Comparison of ENCODE assay signal across 1 cellular context in the genomic region with DNA sequence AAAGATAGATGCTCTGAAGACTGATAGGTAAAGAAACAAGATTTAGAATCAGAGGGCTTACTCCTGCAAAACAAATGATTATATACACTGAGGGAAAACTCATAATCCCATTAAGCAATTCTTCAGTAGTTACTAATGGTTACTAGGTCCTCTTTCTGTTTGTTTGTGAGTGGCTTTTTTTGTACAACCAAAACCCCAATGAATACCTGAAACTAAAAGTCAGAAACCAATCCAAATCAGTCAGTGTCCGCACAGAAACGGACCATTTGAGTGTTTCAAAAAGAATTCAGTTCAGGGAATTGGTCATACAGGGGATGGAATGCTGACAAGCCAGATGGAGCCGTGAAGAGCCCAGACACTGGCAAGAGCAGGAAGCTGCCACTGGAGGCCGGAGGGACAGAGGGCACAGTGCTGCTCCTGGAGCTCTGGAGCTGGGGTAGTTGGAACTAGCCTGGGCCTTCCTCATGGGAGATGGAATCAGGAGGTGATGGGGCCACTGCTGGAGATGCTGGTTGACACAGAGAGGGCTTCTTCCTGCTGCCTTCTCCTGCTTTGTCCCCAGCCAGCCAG.
TF ChIP-seq lines count a peak whose summit lies in the region.

No MANE protein-coding gene starts in this region.

TF ChIP-seq in SK-N-SH treated with all-trans-retinoic acid at 6 μM for 48 hours, 23 proteins besides CTCF, POLR2A, EP300 and RAD21 (continued from another document):
- TF ChIP-seq, protein P1, sequence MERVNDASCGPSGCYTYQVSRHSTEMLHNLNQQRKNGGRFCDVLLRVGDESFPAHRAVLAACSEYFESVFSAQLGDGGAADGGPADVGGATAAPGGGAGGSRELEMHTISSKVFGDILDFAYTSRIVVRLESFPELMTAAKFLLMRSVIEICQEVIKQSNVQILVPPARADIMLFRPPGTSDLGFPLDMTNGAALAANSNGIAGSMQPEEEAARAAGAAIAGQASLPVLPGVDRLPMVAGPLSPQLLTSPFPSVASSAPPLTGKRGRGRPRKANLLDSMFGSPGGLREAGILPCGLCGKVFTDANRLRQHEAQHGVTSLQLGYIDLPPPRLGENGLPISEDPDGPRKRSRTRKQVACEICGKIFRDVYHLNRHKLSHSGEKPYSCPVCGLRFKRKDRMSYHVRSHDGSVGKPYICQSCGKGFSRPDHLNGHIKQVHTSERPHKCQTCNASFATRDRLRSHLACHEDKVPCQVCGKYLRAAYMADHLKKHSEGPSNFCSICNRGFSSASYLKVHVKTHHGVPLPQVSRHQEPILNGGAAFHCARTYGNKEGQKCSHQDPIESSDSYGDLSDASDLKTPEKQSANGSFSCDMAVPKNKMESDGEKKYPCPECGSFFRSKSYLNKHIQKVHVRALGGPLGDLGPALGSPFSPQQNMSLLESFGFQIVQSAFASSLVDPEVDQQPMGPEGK (CRISPR knock-in tag; IDR thresholded peaks at IDR 0.05; ENCODE audit: borderline replicate concordance) = no peak
- TF ChIP-seq ZFP30 (CRISPR knock-in tag; IDR thresholded peaks at IDR 0.05) (no peak), GLIS3 (CRISPR knock-in tag; IDR thresholded peaks at IDR 0.05) (no peak), ZNF565 (CRISPR knock-in tag; conservative IDR thresholded peaks at IDR 0.05; ENCODE audit: low read depth) (no peak), ISL1 (CRISPR knock-in tag; IDR thresholded peaks at IDR 0.05) (no peak), TOX (CRISPR knock-in tag; IDR thresholded peaks at IDR 0.05; ENCODE audit: borderline replicate concordance) (no peak), PPARA (CRISPR knock-in tag; IDR thresholded peaks at IDR 0.05; ENCODE audit: borderline replicate concordance) (no peak), ZNF8 (CRISPR knock-in tag; IDR thresholded peaks at IDR 0.05) (no peak), ARNTL (CRISPR knock-in tag; IDR thresholded peaks at IDR 0.05; ENCODE audit: borderline replicate concordance, low read depth) (no peak)
- TF ChIP-seq, protein P2, sequence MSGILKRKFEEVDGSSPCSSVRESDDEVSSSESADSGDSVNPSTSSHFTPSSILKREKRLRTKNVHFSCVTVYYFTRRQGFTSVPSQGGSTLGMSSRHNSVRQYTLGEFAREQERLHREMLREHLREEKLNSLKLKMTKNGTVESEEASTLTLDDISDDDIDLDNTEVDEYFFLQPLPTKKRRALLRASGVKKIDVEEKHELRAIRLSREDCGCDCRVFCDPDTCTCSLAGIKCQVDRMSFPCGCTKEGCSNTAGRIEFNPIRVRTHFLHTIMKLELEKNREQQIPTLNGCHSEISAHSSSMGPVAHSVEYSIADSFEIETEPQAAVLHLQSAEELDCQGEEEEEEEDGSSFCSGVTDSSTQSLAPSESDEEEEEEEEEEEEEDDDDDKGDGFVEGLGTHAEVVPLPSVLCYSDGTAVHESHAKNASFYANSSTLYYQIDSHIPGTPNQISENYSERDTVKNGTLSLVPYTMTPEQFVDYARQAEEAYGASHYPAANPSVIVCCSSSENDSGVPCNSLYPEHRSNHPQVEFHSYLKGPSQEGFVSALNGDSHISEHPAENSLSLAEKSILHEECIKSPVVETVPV (CRISPR knock-in tag; IDR thresholded peaks at IDR 0.05) = no peak
- TF ChIP-seq, protein P3, sequence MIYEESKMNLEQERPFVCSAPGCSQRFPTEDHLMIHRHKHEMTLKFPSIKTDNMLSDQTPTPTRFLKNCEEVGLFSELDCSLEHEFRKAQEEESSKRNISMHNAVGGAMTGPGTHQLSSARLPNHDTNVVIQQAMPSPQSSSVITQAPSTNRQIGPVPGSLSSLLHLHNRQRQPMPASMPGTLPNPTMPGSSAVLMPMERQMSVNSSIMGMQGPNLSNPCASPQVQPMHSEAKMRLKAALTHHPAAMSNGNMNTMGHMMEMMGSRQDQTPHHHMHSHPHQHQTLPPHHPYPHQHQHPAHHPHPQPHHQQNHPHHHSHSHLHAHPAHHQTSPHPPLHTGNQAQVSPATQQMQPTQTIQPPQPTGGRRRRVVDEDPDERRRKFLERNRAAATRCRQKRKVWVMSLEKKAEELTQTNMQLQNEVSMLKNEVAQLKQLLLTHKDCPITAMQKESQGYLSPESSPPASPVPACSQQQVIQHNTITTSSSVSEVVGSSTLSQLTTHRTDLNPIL (CRISPR knock-in tag; IDR thresholded peaks at IDR 0.05; ENCODE audit: low read depth) = no peak
- TF ChIP-seq, protein P4, sequence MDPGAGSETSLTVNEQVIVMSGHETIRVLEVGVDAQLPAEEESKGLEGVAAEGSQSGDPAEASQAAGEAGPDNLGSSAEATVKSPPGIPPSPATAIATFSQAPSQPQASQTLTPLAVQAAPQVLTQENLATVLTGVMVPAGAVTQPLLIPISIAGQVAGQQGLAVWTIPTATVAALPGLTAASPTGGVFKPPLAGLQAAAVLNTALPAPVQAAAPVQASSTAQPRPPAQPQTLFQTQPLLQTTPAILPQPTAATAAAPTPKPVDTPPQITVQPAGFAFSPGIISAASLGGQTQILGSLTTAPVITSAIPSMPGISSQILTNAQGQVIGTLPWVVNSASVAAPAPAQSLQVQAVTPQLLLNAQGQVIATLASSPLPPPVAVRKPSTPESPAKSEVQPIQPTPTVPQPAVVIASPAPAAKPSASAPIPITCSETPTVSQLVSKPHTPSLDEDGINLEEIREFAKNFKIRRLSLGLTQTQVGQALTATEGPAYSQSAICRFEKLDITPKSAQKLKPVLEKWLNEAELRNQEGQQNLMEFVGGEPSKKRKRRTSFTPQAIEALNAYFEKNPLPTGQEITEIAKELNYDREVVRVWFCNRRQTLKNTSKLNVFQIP (CRISPR knock-in tag; IDR thresholded peaks at IDR 0.05; ENCODE audit: borderline replicate concordance, low read depth) = no peak
TF ChIP-seq in SK-N-SH treated with all-trans-retinoic acid at 6 μM for 48 hours: peak in this region for 0.
